Comparison of ENCODE assay signal across 20 cellular contexts in genomic region chr17:68598545-68598961, GRCh38. TPM values are rescaled to one million over a fixed set of nuclear protein-coding genes. Genes with fewer than 3 reads are reported as not detected.
DNase-seq lines count a peak whose midpoint lies in the region; ATAC-seq, FAIRE-seq and TF ChIP-seq lines count a peak whose summit lies in the region.
"Had no signal": no experiment of that assay in that cellular context is flagged by ENCODE, and none has a peak within 500 bp of the region (broad histone marks: within the 10 kb centered on the region; RNA-seq: fewer than 3 reads in every experiment).

No MANE protein-coding gene starts in this region.

- H3K27ac Mint-ChIP-seq in Caco-2 (ENCODE audit: unreplicated experiment) (peak overlapping the region; percentile 11), brain (peak overlapping the region in 1 of 5 experiments; percentile 94), T-cell (no peak overlapping the region)
- H3K27ac Mint-ChIP-seq: CD8-positive, alpha-beta memory T cell had no signal

- POLR2A ChIA-PET in Caco-2 (lab: Charles Lee) (no interaction called here), HepG2 (lab: Yijun Ruan, JAX) (interaction anchor here (0.6 to 4.7 kb wide), 15 partner anchors 8 to 161 kb away, joined by 3 to 22 read pairs (median 3); partner anchors contain the start of gene PRKAR1A), T-cell (lab: Charles Lee) (no interaction called here)

- TF ChIP-seq EP300 in HepG2 (IDR thresholded peaks at IDR 0.05; ENCODE audit: low read depth in 2 of 2, low read length in 2 of 2) (0 out of 4 replicates have a peak, but pooled peaks of 1 of the 2 experiments have one; percentile 51), HepG2 (CRISPR knock-in tag; IDR thresholded peaks at IDR 0.05; ENCODE audit: borderline replicate concordance) (no peak)

- H3K4me1 Mint-ChIP-seq in Caco-2 (ENCODE audit: low read depth, unreplicated experiment) (peaks cover 15% of the 10 kb centered on the region), brain (peaks cover 18% of the 10 kb centered on the region), T-cell (peaks cover 19 to 25% (median 25%) of the 10 kb centered on the region in 3 donors)

- peak in 1 of 2 experiments; percentile 29; a peak in 1 of 4 replicates for TF ChIP-seq POLR2A in HepG2 (IDR thresholded peaks at IDR 0.05; ENCODE audit: insufficient read depth in 1 of 2, low read depth in 2 of 2, low read length in 2 of 2)

- H3K4me3 ChIP-seq in Caco-2 (ENCODE audit: low read depth, low read length), result no peak overlapping the region
- H3K4me3 ChIP-seq in HepG2 (replicated peaks in 1 of 3; ENCODE audit: insufficient read depth in 1 of 3, low read depth in 2 of 3, low read length in 3 of 3), result peak overlapping the region; percentile 60 to 79 (median 61); a peak in 5 of 6 replicates
- peak overlapping the region; percentile 80 for H3K4me3 ChIP-seq in smooth muscle cell
- H3K4me3 ChIP-seq: MG63, SK-N-MC had no signal

- 2% methylated on average over 4 of the region's 4 CpGs for WGBS in HepG2 (ENCODE audit: low lambda C conversion rate)
- WGBS in smooth muscle cell (ENCODE audit: low lambda C conversion rate), result 69% methylated on average over 4 of the region's 4 CpGs

- no peak for TF ChIP-seq RAD21 in HepG2 (CRISPR knock-in tag; IDR thresholded peaks at IDR 0.05)

- peaks cover 3% of the 10 kb centered on the region for H3K79me2 ChIP-seq in HepG2 (ENCODE audit: insufficient read depth, low read length)
- H3K79me2 ChIP-seq in smooth muscle cell (ENCODE audit: low read depth), result no peaks in the 10 kb centered on the region

- H3K9me3 ChIP-seq in Caco-2, result no peaks in the 10 kb centered on the region
- H3K9me3 ChIP-seq in HepG2 (ENCODE audit: low read length), result no peaks in the 10 kb centered on the region
- H3K9me3 ChIP-seq in smooth muscle cell (replicated peaks; ENCODE audit: low read depth), result no peaks in the 10 kb centered on the region
- H3K9me3 ChIP-seq: MG63, pancreas had no signal

- H3K27me3 Mint-ChIP-seq in Caco-2 (ENCODE audit: insufficient read depth, unreplicated experiment), result peaks cover 5% of the 10 kb centered on the region
- H3K27me3 Mint-ChIP-seq in brain, result peaks cover 82% of the 10 kb centered on the region
- H3K27me3 Mint-ChIP-seq in T-cell, result peaks cover 73 to 77% of the 10 kb centered on the region in 2 donors

- H2AFZ ChIP-seq in HepG2 (ENCODE audit: low read length) (no peak overlapping the region), smooth muscle cell (ENCODE audit: low read depth) (no peak overlapping the region)

- FAIRE-seq in HepG2 (lab: Jason Lieb, UNC), result peak; percentile 63
- FAIRE-seq: GM18507, pancreas, small intestine had no signal

- TF ChIP-seq CTCF in Caco-2 (IDR thresholded peaks at IDR 0.05; ENCODE audit: insufficient read depth in 1 of 2, low read depth in 1 of 2, low read length in 1 of 2, severe bottlenecking in 1 of 2, unreplicated experiment in 1 of 2), result no peak
- no peak for TF ChIP-seq CTCF in brain (conservative IDR thresholded peaks at IDR 0.05)
- no peak for TF ChIP-seq CTCF in HepG2 (CRISPR knock-in tag; IDR thresholded peaks at IDR 0.05)
- TF ChIP-seq CTCF in smooth muscle cell (IDR thresholded peaks at IDR 0.05; ENCODE audit: borderline replicate concordance, insufficient read depth, poor library complexity, severe bottlenecking), result no peak

- intact Hi-C loops in Caco-2 (cut with micrococcal nuclease; ENCODE audit: unreplicated experiment) (loop anchor here (2.0 kb wide), 1 partner anchor 60 kb away; no protein-coding TSS in a partner anchor), HepG2 (cut with micrococcal nuclease; ENCODE audit: unreplicated experiment) (no loop called here)

- H3K36me3 ChIP-seq in Caco-2 (ENCODE audit: control insufficient read depth, insufficient read depth, low read length) (no peaks in the 10 kb centered on the region), HepG2 (replicated peaks in 1 of 2; ENCODE audit: control insufficient read depth in 1 of 2, insufficient read depth in 2 of 2, low read length in 2 of 2) (no peaks in the 10 kb centered on the region), smooth muscle cell (ENCODE audit: low read depth) (no peaks in the 10 kb centered on the region)
- H3K36me3 ChIP-seq: MG63, pancreas had no signal

- in situ Hi-C loops in HepG2 (cut with HindIII; ENCODE audit: extremely low pct_ligation_motif_present, low pct_unique_long_range_greater_than_20kb), result loop anchor here (5.0 kb wide), 1 partner anchor 56 kb away; no protein-coding TSS in a partner anchor

- H3K4me2 ChIP-seq in HepG2 (ENCODE audit: low read depth, low read length) (peak overlapping the region; percentile 79), smooth muscle cell (peak overlapping the region; percentile 93)

- H3K4me1 ChIP-seq in Caco-2, result peaks cover 15% of the 10 kb centered on the region
- H3K4me1 ChIP-seq in HepG2 (ENCODE audit: insufficient read depth, low read length), result peaks cover 60% of the 10 kb centered on the region
- H3K4me1 ChIP-seq in smooth muscle cell (ENCODE audit: low read depth), result no peaks in the 10 kb centered on the region
- H3K4me1 ChIP-seq: pancreas had no signal

- H3K9me3 Mint-ChIP-seq in Caco-2 (ENCODE audit: unreplicated experiment), result no peaks in the 10 kb centered on the region
- H3K9me3 Mint-ChIP-seq in brain, result peaks cover 0 to 7% (median 1%) of the 10 kb centered on the region in 5 experiments
- H3K9me3 Mint-ChIP-seq in T-cell, result no peaks in the 10 kb centered on the region
- H3K9me3 Mint-ChIP-seq: CD8-positive, alpha-beta memory T cell had no signal

- no peaks in the 10 kb centered on the region for H4K20me1 ChIP-seq in HepG2 (ENCODE audit: insufficient read depth, low read length)
- no peaks in the 10 kb centered on the region for H4K20me1 ChIP-seq in smooth muscle cell (ENCODE audit: low read depth)

- H3K4me3 Mint-ChIP-seq in Caco-2 (ENCODE audit: unreplicated experiment) (peak overlapping the region; percentile 61), brain (peak overlapping the region in 3 of 5 experiments; percentile 85 to 91 (median 86)), T-cell (no peak overlapping the region)

- ATAC-seq in HepG2, result no peak
- ATAC-seq in T-cell (replicated peaks in 1 of 4), result no peak
- ATAC-seq: Panc1 had no signal

- H3K36me3 Mint-ChIP-seq in Caco-2 (ENCODE audit: insufficient read depth, unreplicated experiment), result no peaks in the 10 kb centered on the region
- no peaks in the 10 kb centered on the region for H3K36me3 Mint-ChIP-seq in brain
- no peaks in the 10 kb centered on the region for H3K36me3 Mint-ChIP-seq in T-cell
- H3K36me3 Mint-ChIP-seq: CD8-positive, alpha-beta memory T cell had no signal

- DNase-seq in Caco-2, result no peak
- DNase-seq in HepG2 (ENCODE audit: low spot score), result peak; percentile 69
- DNase-seq in smooth muscle cell (lab: John Stamatoyannopoulos, UW; ENCODE audit: unreplicated experiment), result no peak
- no peak for DNase-seq in HuH-7.5 (ENCODE audit: low spot score)
- DNase-seq in UCSD-AML1 (lab: John Stamatoyannopoulos, UW; ENCODE audit: unreplicated experiment), result no peak
- DNase-seq in T-cell, result no peak
- no peak for DNase-seq in 8988T
- DNase-seq: activated CD4-positive, alpha-beta T cell treated with anti-CD3 and anti-CD28 coated beads for 48 hours; activated effector memory CD4-positive, alpha-beta T cell treated with Interleukin-2 at 50 U/mL for 16 hours; CD8-positive, alpha-beta memory T cell; DMS79 treated with DMSO at 0.1 percent for 48 hours; MG63; NCI-H146; pancreas; small intestine; stimulated activated CD4-positive, alpha-beta T cell treated with anti-CD3 and anti-CD28 coated beads, Interleukin-4, amount 100 ng/mL, for 4 hours had no signal

- peak overlapping the region; percentile 77 for H3K27ac ChIP-seq in HepG2 (ENCODE audit: extremely low read length, insufficient read depth, low read length)
- H3K27ac ChIP-seq in smooth muscle cell (ENCODE audit: low read depth), result no peak overlapping the region
- H3K27ac ChIP-seq: SK-N-MC had no signal

- CTCF ChIA-PET in Caco-2 (lab: Charles Lee) (interaction anchor here (0.6 to 0.7 kb wide), 2 partner anchors 65 to 208 kb away, joined by 3 to 5 read pairs; no protein-coding TSS in a partner anchor), HepG2 (lab: Yijun Ruan, JAX; ENCODE audit: low intra/inter-chr PET ratio, low total read pairs) (no interaction called here), T-cell (lab: Charles Lee) (no interaction called here)

- H3K27me3 ChIP-seq in Caco-2 (replicated peaks; ENCODE audit: control insufficient read depth, insufficient read depth, low read length) (no peaks in the 10 kb centered on the region), HepG2 (ENCODE audit: control insufficient read depth in 1 of 2, insufficient read depth in 2 of 2, low read length in 2 of 2) (peaks cover 3 to 11% of the 10 kb centered on the region in 2 experiments; a peak in 1 of 5 replicates), smooth muscle cell (ENCODE audit: low read depth) (peaks cover 30% of the 10 kb centered on the region)
- H3K27me3 ChIP-seq: pancreas had no signal

- H3K9ac ChIP-seq in HepG2 (ENCODE audit: insufficient read depth, low read depth, low read length) (peak overlapping the region; percentile 74), smooth muscle cell (ENCODE audit: low read depth) (no peak overlapping the region)

- BruUV-seq in Caco-2 (replicated peaks; lab: Mats Ljungman, UMichigan) (no TSS peak), HepG2 (replicated peaks; lab: Mats Ljungman, UMichigan) (no TSS peak)

- H3F3A ChIP-seq in smooth muscle cell (ENCODE audit: low read depth), result peaks cover 5% of the 10 kb centered on the region

RNA-seq across cellular contexts. Expression of gene FAM20A, which starts 2.6 kb away (rescaled TPM):
- 0.34 and 0.44 TPM in 2 replicates for total RNA-seq in Caco-2 (2022)
- polyA plus RNA-seq in brain (ENCODE audit: insufficient read depth, low read depth, low replicate concordance), result 2.4 TPM
- total RNA-seq in HepG2 (2016; rRNA removed; fragmentation: Illumina TruSeq; extraction: Trizol), result 5.0 and 9.3 TPM in 2 replicates
- 4.7 and 5.8 TPM in 2 replicates for total RNA-seq in HepG2 (2016; cell fraction: cytosol; rRNA removed; fragmentation: Illumina TruSeq; extraction: Trizol; ENCODE audit: low read depth)
- 5.3 and 8.6 TPM in 2 replicates for total RNA-seq in HepG2 (2016; cell fraction: insoluble cytoplasmic fraction; rRNA removed; fragmentation: Illumina TruSeq; extraction: Trizol)
- total RNA-seq in HepG2 (2016; cell fraction: membrane; rRNA removed; fragmentation: Illumina TruSeq; extraction: Trizol), result 7.1 and 8.8 TPM in 2 replicates
- total RNA-seq in HepG2 (2016; cell fraction: nucleus; rRNA removed; fragmentation: Illumina TruSeq; extraction: Trizol), result 13.0 and 14.7 TPM in 2 replicates
- polyA plus RNA-seq in HepG2 (2011; rRNA removed), result 20.7 and 39.3 TPM in 2 replicates
- 9.9 and 13.9 TPM in 2 replicates for polyA plus RNA-seq in HepG2 (2011; cell fraction: cytosol; rRNA removed)
- 83.2 and 124 TPM in 2 replicates for polyA plus RNA-seq in HepG2 (2011; cell fraction: nucleus; rRNA removed)
- polyA plus RNA-seq in HepG2 (2012), result 26.8 and 56.7 TPM in 2 replicates
- polyA plus RNA-seq in HepG2 (2016; cell fraction: cytosol; fragmentation: Illumina TruSeq; extraction: Trizol; ENCODE audit: low read depth), result 6.1 and 7.0 TPM in 2 replicates
- 7.0 and 9.7 TPM in 2 replicates for polyA plus RNA-seq in HepG2 (2016; cell fraction: insoluble cytoplasmic fraction; fragmentation: Illumina TruSeq; extraction: Trizol; ENCODE audit: low read depth)
- polyA plus RNA-seq in HepG2 (2016; cell fraction: membrane; fragmentation: Illumina TruSeq; extraction: Trizol; ENCODE audit: low read depth), result 8.2 and 9.0 TPM in 2 replicates
- polyA plus RNA-seq in HepG2 (2016; cell fraction: nucleus; fragmentation: Illumina TruSeq; extraction: Trizol; ENCODE audit: insufficient read depth, low read depth), result 32.0 and 32.1 TPM in 2 replicates
- 13.8 TPM in 1 of 2 replicates, not detected in the other for polyA minus RNA-seq in HepG2 (2011; rRNA and poly(A)+ RNA removed; ENCODE audit: low replicate concordance)
- polyA minus RNA-seq in HepG2 (2011; cell fraction: cytosol; rRNA and poly(A)+ RNA removed), result 5.8 and 15.1 TPM in 2 replicates
- 26.8 and 40.7 TPM in 2 replicates for polyA minus RNA-seq in HepG2 (2011; cell fraction: nucleus; rRNA and poly(A)+ RNA removed)
- 4.6 and 5.5 TPM in 2 replicates for total RNA-seq in smooth muscle cell
- polyA plus RNA-seq in smooth muscle cell, result 10.8 and 12.6 TPM in 2 replicates
- total RNA-seq in T-cell, result under 1 TPM in 3 of 5 donors, not detected in 2; 0.16 to 0.38 (median 0.35) TPM
- total RNA-seq: CD8-positive, alpha-beta memory T cell had no signal

Comparison
In these comparisons a context has a peak if more than half of its experiments do, and no peak if none do; other contexts are left out.
1. H3K4me3 Mint-ChIP-seq: peak in Caco-2 (single experiment) and brain (3 of 5); none in T-cell (0 of 3).